ENCODE assay signal across 8 cellular contexts in the genomic region with DNA sequence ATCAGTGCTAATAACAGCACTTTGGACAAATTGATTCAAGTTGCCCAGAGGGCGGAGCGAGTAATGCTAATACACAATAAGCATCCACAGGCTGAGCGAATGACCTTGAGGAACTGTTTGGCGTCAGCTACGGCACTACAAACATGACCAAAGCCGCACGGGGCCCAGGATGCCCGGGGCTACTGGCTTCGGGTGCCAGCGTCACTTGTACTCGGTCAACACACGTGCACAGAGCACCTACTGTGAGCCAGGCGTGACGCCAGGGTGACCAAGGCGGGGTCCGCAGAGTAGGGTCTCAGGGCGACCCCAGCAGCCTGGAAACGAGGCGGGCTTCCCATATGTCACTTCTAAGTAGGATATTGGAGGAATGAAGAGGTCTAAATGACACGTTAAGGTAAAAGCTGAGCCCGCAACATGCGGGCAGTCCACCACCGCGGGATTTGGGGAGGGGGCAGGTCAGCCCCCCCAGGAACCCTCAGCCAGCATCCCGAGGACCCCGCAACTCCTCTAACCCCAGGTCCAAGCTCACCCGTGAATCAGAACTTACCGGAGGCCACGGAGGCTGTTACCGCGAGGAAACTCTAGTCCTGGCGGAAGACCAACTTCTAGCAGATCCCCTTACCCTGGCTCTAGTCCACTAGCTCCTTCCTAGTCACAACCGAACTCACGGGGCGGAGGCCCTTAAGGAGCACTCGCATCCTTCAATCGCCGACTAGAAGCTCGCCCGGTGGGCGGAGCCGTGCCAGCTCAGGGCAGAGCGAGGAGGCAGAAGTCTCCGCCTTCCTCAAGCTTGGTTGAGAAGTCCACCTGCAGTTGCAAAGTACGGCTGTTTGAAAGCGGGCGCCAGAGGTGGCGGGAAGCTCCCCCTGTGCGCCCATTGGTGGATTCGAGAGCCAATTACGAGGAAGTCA. TPM values are rescaled to one million over a fixed set of nuclear protein-coding genes. Genes with fewer than 3 reads are reported as not detected.
DNase-seq lines count a peak whose midpoint lies in the region; ATAC-seq and TF ChIP-seq lines count a peak whose summit lies in the region.

Gene CEP152 (minus strand): TSS at position 656 of the 911 bp plus-strand sequence. CDS start 5,420 bp downstream, outside the sequence.

- DNase-seq in AG09309 (ENCODE audit: low read depth) (peak; percentile 97), NCI-H226 (peak; percentile 100), cardiac fibroblast (ENCODE audit: low read depth in 2 of 2) (peak; percentile 100), iPS-NIHi7 (ENCODE audit: extremely low spot score) (peak; percentile 93), smooth muscle cell (lab: John Stamatoyannopoulos, UW; ENCODE audit: unreplicated experiment) (peak; percentile 80)

- H2AFZ ChIP-seq in smooth muscle cell (ENCODE audit: low read depth), result peak within 1 kb of the TSS; percentile 91

- H4K20me1 ChIP-seq in smooth muscle cell (ENCODE audit: low read depth), result no peaks in the 10 kb centered on the region

- H3K36me3 ChIP-seq in smooth muscle cell (ENCODE audit: low read depth), result no peaks in the 10 kb centered on the region

- H3K27ac ChIP-seq in smooth muscle cell (ENCODE audit: low read depth), result no peak within 1 kb of the TSS

- peaks cover 5% of the 10 kb centered on the region for H3K27me3 ChIP-seq in smooth muscle cell (ENCODE audit: low read depth)

- no peaks in the 10 kb centered on the region for H3K9me3 ChIP-seq in smooth muscle cell (replicated peaks; ENCODE audit: low read depth)

- no peaks in the 10 kb centered on the region for H3F3A ChIP-seq in smooth muscle cell (ENCODE audit: low read depth)

- TF ChIP-seq CTCF in AG09309 (IDR thresholded peaks at IDR 0.05; ENCODE audit: control insufficient read depth, insufficient read depth, low read depth, low read length, missing control alignments) (no peak), WI38 (IDR thresholded peaks at IDR 0.05; ENCODE audit: low read depth, low read length) (no peak), cardiac fibroblast (IDR thresholded peaks at IDR 0.05; ENCODE audit: low read depth, low read length) (no peak), smooth muscle cell (IDR thresholded peaks at IDR 0.05; ENCODE audit: borderline replicate concordance, insufficient read depth, poor library complexity, severe bottlenecking) (no peak)

- peak within 1 kb of the TSS; percentile 96 for H3K4me2 ChIP-seq in smooth muscle cell

- H3K9ac ChIP-seq in smooth muscle cell (ENCODE audit: low read depth), result peak within 1 kb of the TSS; percentile 65

- peaks cover 6% of the 10 kb centered on the region for H3K79me2 ChIP-seq in smooth muscle cell (ENCODE audit: low read depth)

- H3K4me3 ChIP-seq in AG09309 (ENCODE audit: control insufficient read depth, low read depth, low read length) (peak within 1 kb of the TSS; percentile 93), WI38 (ENCODE audit: low read depth, low read length) (peak within 1 kb of the TSS; percentile 96), cardiac fibroblast (replicated peaks in 1 of 2; ENCODE audit: low read depth in 2 of 2, low read length in 2 of 2) (peak within 1 kb of the TSS; percentile 77 to 94), smooth muscle cell (peak within 1 kb of the TSS; percentile 78)

- ATAC-seq in GM19023 (IDR thresholded peaks at IDR 0.05; ENCODE audit: unreplicated experiment) (peak; percentile 97), HG03196 (IDR thresholded peaks at IDR 0.05; ENCODE audit: unreplicated experiment) (peak; percentile 96)

- H3K4me1 ChIP-seq in smooth muscle cell (ENCODE audit: low read depth), result peaks cover 6% of the 10 kb centered on the region

- 1% methylated on average over 51 of the region's 51 CpGs for WGBS in smooth muscle cell (ENCODE audit: low lambda C conversion rate)

RNA-seq across cellular contexts. Expression of gene CEP152, which starts in this region (rescaled TPM):
- 10.7 and 37.5 TPM in 2 replicates for total RNA-seq in smooth muscle cell
- polyA plus RNA-seq in smooth muscle cell, result 3.9 and 5.9 TPM in 2 replicates
